Comparison of ENCODE assay signal across 1 cellular context in the genomic region with DNA sequence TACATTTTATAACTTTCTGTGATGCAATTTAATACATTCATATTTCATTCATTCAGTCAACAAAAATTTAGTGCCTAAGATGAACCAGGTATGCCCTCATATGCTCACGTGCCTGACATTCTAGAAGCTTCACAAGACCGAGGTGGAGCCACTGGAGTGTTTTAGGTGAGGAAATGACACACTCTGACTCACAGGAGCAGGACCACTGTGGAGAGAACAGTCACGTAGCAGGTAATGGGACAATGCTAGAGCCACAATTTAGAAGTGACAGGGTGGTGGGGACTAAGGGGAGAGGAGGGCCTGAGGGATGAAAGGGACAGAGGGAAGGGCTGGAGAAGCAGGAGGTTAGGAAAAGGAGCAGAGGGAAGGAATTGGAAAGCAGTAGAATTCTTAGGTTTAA.
TF ChIP-seq lines count a peak whose summit lies in the region.

No MANE protein-coding gene starts in this region.

TF ChIP-seq in HCT116, 20 proteins besides CTCF, POLR2A, EP300 and RAD21:
- TF ChIP-seq EGR1 (IDR thresholded peaks at IDR 0.05; ENCODE audit: low read depth) (no peak), FOSL1 (IDR thresholded peaks at IDR 0.05; ENCODE audit: low read depth) (peak; percentile 88), EZH2phosphoT487 (IDR thresholded peaks at IDR 0.05; ENCODE audit: borderline replicate concordance) (no peak), ELF1 (IDR thresholded peaks at IDR 0.05; ENCODE audit: borderline replicate concordance, low read depth) (no peak), ZFX (IDR thresholded peaks at IDR 0.05) (no peak), POLR2AphosphoS5 (IDR thresholded peaks at IDR 0.05; ENCODE audit: low read depth, low read length) (no peak), EZH2 (IDR thresholded peaks at IDR 0.05) (no peak), YY1 (IDR thresholded peaks at IDR 0.05; ENCODE audit: extremely low read depth, insufficient replicate concordance, low read depth, low read length) (no peak), CEBPB (IDR thresholded peaks at IDR 0.05; ENCODE audit: low read depth) (peak; percentile 30; the same call in 1 of the 2 replicates), JUND (IDR thresholded peaks at IDR 0.05) (peak; percentile 65), SIN3A (IDR thresholded peaks at IDR 0.05; ENCODE audit: low read depth) (no peak), CBX3 (IDR thresholded peaks at IDR 0.05; ENCODE audit: low read depth) (peak; percentile 80), SRF (IDR thresholded peaks at IDR 0.05; ENCODE audit: low read depth) (no peak; the same call in 1 of the 2 replicates), TCF7L2 (IDR thresholded peaks at IDR 0.05; ENCODE audit: borderline replicate concordance, extremely low read depth, insufficient read depth, insufficient read length) (no peak), SP1 (IDR thresholded peaks at IDR 0.05; ENCODE audit: low read depth) (peak; percentile 53), ZNF274 (IDR thresholded peaks at IDR 0.05; ENCODE audit: low read depth, low read length) (no peak)
- TF ChIP-seq, protein P1, sequence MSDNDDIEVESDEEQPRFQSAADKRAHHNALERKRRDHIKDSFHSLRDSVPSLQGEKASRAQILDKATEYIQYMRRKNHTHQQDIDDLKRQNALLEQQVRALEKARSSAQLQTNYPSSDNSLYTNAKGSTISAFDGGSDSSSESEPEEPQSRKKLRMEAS (IDR thresholded peaks at IDR 0.05), result peak; percentile 89
- TF ChIP-seq, protein P2, sequence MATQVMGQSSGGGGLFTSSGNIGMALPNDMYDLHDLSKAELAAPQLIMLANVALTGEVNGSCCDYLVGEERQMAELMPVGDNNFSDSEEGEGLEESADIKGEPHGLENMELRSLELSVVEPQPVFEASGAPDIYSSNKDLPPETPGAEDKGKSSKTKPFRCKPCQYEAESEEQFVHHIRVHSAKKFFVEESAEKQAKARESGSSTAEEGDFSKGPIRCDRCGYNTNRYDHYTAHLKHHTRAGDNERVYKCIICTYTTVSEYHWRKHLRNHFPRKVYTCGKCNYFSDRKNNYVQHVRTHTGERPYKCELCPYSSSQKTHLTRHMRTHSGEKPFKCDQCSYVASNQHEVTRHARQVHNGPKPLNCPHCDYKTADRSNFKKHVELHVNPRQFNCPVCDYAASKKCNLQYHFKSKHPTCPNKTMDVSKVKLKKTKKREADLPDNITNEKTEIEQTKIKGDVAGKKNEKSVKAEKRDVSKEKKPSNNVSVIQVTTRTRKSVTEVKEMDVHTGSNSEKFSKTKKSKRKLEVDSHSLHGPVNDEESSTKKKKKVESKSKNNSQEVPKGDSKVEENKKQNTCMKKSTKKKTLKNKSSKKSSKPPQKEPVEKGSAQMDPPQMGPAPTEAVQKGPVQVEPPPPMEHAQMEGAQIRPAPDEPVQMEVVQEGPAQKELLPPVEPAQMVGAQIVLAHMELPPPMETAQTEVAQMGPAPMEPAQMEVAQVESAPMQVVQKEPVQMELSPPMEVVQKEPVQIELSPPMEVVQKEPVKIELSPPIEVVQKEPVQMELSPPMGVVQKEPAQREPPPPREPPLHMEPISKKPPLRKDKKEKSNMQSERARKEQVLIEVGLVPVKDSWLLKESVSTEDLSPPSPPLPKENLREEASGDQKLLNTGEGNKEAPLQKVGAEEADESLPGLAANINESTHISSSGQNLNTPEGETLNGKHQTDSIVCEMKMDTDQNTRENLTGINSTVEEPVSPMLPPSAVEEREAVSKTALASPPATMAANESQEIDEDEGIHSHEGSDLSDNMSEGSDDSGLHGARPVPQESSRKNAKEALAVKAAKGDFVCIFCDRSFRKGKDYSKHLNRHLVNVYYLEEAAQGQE (IDR thresholded peaks at IDR 0.05; ENCODE audit: low read depth), result no peak
- TF ChIP-seq, protein P3, sequence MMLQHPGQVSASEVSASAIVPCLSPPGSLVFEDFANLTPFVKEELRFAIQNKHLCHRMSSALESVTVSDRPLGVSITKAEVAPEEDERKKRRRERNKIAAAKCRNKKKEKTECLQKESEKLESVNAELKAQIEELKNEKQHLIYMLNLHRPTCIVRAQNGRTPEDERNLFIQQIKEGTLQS (IDR thresholded peaks at IDR 0.05), result no peak
- TF ChIP-seq, protein P4, sequence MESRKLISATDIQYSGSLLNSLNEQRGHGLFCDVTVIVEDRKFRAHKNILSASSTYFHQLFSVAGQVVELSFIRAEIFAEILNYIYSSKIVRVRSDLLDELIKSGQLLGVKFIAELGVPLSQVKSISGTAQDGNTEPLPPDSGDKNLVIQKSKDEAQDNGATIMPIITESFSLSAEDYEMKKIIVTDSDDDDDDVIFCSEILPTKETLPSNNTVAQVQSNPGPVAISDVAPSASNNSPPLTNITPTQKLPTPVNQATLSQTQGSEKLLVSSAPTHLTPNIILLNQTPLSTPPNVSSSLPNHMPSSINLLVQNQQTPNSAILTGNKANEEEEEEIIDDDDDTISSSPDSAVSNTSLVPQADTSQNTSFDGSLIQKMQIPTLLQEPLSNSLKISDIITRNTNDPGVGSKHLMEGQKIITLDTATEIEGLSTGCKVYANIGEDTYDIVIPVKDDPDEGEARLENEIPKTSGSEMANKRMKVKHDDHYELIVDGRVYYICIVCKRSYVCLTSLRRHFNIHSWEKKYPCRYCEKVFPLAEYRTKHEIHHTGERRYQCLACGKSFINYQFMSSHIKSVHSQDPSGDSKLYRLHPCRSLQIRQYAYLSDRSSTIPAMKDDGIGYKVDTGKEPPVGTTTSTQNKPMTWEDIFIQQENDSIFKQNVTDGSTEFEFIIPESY (IDR thresholded peaks at IDR 0.05; ENCODE audit: extremely low read depth, insufficient replicate concordance, low read length), result no peak
